Comparison of ENCODE assay signal across 1 cellular context in genomic region chr9:35948451-35948850, GRCh38.
TF ChIP-seq lines count a peak whose summit lies in the region.

No MANE protein-coding gene starts in this region.

TF ChIP-seq in HCT116, 20 proteins besides CTCF, POLR2A, EP300 and RAD21 (continued from another document):
- no peak for TF ChIP-seq ZBTB33 (IDR thresholded peaks at IDR 0.05; ENCODE audit: extremely low read depth, insufficient replicate concordance, low read length)
- no peak for TF ChIP-seq EZH2 (IDR thresholded peaks at IDR 0.05)
- TF ChIP-seq FOSL1 (IDR thresholded peaks at IDR 0.05; ENCODE audit: low read depth), result no peak
- no peak for TF ChIP-seq REST (IDR thresholded peaks at IDR 0.05; ENCODE audit: low read depth)
- TF ChIP-seq CBX3 (IDR thresholded peaks at IDR 0.05; ENCODE audit: low read depth), result no peak
